Comparison of ENCODE assay signal across 8 cellular contexts in genomic region chr17:36545093-36545464, GRCh38. TPM values are rescaled to one million over a fixed set of nuclear protein-coding genes. Genes with fewer than 3 reads are reported as not detected.
A peak's percentile ranks its signal among the peaks of the same experiment; 100 is the strongest.
DNase-seq lines count a peak whose midpoint lies in the region; ATAC-seq and TF ChIP-seq lines count a peak whose summit lies in the region.

No MANE protein-coding gene starts in this region.

- no peak for ATAC-seq in activated CD4-positive, alpha-beta T cell treated with anti-CD3 and anti-CD28 coated beads for 36 hours
- ATAC-seq in HG03460 (IDR thresholded peaks at IDR 0.05; ENCODE audit: unreplicated experiment) (peak; percentile 44), left lobe of liver (peak; percentile 67), GM21526 (IDR thresholded peaks at IDR 0.05; ENCODE audit: low FRiP score, unreplicated experiment) (no peak)

- H3K4me3 ChIP-seq in transverse colon = peak overlapping the region; percentile 82 to 93 (median 88)

- POLR2A ChIA-PET in activated CD4-positive, alpha-beta T cell treated with anti-CD3 and anti-CD28 coated beads for 36 hours (lab: Charles Lee) = interaction anchor here (0.8 to 3.4 kb wide), 2 partner anchors 10 to 44 kb away, joined by 3 to 35 read pairs; partner anchors contain the start of genes MYO19 and PIGW

- peak; percentile 60 for TF ChIP-seq POLR2A in transverse colon (IDR thresholded peaks at IDR 0.05)

- H3K27me3 Mint-ChIP-seq in activated CD4-positive, alpha-beta T cell treated with anti-CD3 and anti-CD28 coated beads for 36 hours = no peaks in the 10 kb centered on the region

- in situ Hi-C loops in transverse colon (cut with MboI; ENCODE audit: low pct_ligation_motif_present in 1 of 4, low pct_unique_long_range_greater_than_20kb in 1 of 4, low sequenced_read_pairs in 3 of 4) = no loop called here

- H3K9me3 Mint-ChIP-seq in activated CD4-positive, alpha-beta T cell treated with anti-CD3 and anti-CD28 coated beads for 36 hours (ENCODE audit: low read depth) = no peaks in the 10 kb centered on the region

- H3K27ac ChIP-seq in transverse colon = peak overlapping the region; percentile 98 to 100 (median 98)

- H3K4me3 Mint-ChIP-seq in activated CD4-positive, alpha-beta T cell treated with anti-CD3 and anti-CD28 coated beads for 36 hours = peak overlapping the region; percentile 96

- peak overlapping the region; percentile 91 for H3K27ac Mint-ChIP-seq in activated CD4-positive, alpha-beta T cell treated with anti-CD3 and anti-CD28 coated beads for 36 hours

- WGBS in transverse colon (ENCODE audit: low coverage in 1 of 2), 2 donors = 0% methylated on average over 14 of the region's 36 CpGs; no CpG with 5 or more reads in 1 of the 2 donors

- intact Hi-C loops in activated CD4-positive, alpha-beta T cell treated with anti-CD3 and anti-CD28 coated beads for 36 hours (cut with DNase I, micrococcal nuclease) = loop anchor here (1.0 to 10.0 kb wide), 11 partner anchors 20 to 1170 kb away; partner anchors contain the start of genes DHRS11 (in 2 of the 2), AATF (in 1 of the 2), ACACA (in 1 of the 2) and AP2B1 (in 1 of the 2)
- intact Hi-C loops in transverse colon (cut with DNase I; ENCODE audit: low total_unique reads) = no loop called here

- H3K36me3 ChIP-seq in transverse colon = no peaks in the 10 kb centered on the region

- no peak for DNase-seq in activated CD4-positive, alpha-beta T cell treated with anti-CD3 and anti-CD28 coated beads for 36 hours
- no peak for DNase-seq in activated CD4-positive, alpha-beta T cell treated with anti-CD3 and anti-CD28 coated beads, Interleukin-2, amount 50 U/mL, for 48 hours
- DNase-seq in anterior cingulate cortex (lab: John Stamatoyannopoulos, UW) = peak in 33 of 58 donors; percentile 75 to 94 (median 87)
- peak; percentile 96 for DNase-seq in left lobe of liver (ENCODE audit: low spot score)
- no peak for DNase-seq in transverse colon
- no peak for DNase-seq in amniotic stem cell (lab: John Stamatoyannopoulos, UW)

- no peak for TF ChIP-seq CTCF in transverse colon (IDR thresholded peaks at IDR 0.05)

- H3K9me3 ChIP-seq in transverse colon = no peaks in the 10 kb centered on the region

- H3K27me3 ChIP-seq in transverse colon = no peaks in the 10 kb centered on the region

- H3K4me1 ChIP-seq in transverse colon = peaks cover 30 to 51% (median 38%) of the 10 kb centered on the region in 4 donors

- peaks cover 30% of the 10 kb centered on the region for H3K36me3 Mint-ChIP-seq in activated CD4-positive, alpha-beta T cell treated with anti-CD3 and anti-CD28 coated beads for 36 hours (ENCODE audit: low read depth)

- CTCF ChIA-PET in activated CD4-positive, alpha-beta T cell treated with anti-CD3 and anti-CD28 coated beads for 36 hours (lab: Charles Lee) = interaction anchor here (0.8 to 3.0 kb wide), 4 partner anchors 11 to 57 kb away, joined by 3 to 15 read pairs (median 8); partner anchors contain the start of genes MRM1, MYO19 and PIGW

- no peak for TF ChIP-seq EP300 in transverse colon (IDR thresholded peaks at IDR 0.05; ENCODE audit: low read depth)

- H3K4me1 Mint-ChIP-seq in activated CD4-positive, alpha-beta T cell treated with anti-CD3 and anti-CD28 coated beads for 36 hours = peaks cover 30% of the 10 kb centered on the region

RNA-seq across cellular contexts. Expression of gene GGNBP2, which starts 0.4 kb away (rescaled TPM):
- total RNA-seq in activated CD4-positive, alpha-beta T cell treated with anti-CD3 and anti-CD28 coated beads for 36 hours = 10 to 100 TPM; 75.2 to 81.4 TPM
- total RNA-seq in left lobe of liver = 30.1 TPM
- total RNA-seq in transverse colon = 100 to 1,000 TPM in 2 of 4 donors, 10 to 100 TPM in 2; 48.6 to 128 (median 91.6) TPM

RNA-seq across cellular contexts. Expression of gene PIGW, which starts 10.3 kb away (rescaled TPM):
- 10 to 100 TPM; 11.8 to 13.4 TPM for total RNA-seq in activated CD4-positive, alpha-beta T cell treated with anti-CD3 and anti-CD28 coated beads for 36 hours
- 3.3 TPM for total RNA-seq in left lobe of liver
- 1 to 10 TPM in 3 of 4 donors, not detected in 1; 2.6 to 4.6 (median 4.4) TPM for total RNA-seq in transverse colon

RNA-seq across cellular contexts. Expression of gene MYO19, which starts 10.4 kb away (rescaled TPM):
- total RNA-seq in activated CD4-positive, alpha-beta T cell treated with anti-CD3 and anti-CD28 coated beads for 36 hours = 100 to 1,000 TPM; 110 to 127 TPM
- total RNA-seq in left lobe of liver = 22.2 TPM
- 100 to 1,000 TPM in 3 of 4 donors, 10 to 100 TPM in 1; 94.2 to 230 (median 159) TPM for total RNA-seq in transverse colon

RNA-seq across cellular contexts. Expression of gene DHRS11, which starts 46.6 kb away (rescaled TPM):
- 10 to 100 TPM in 1 of 2 experiments, 1 to 10 TPM in 1; 9.2 to 10.2 TPM for total RNA-seq in activated CD4-positive, alpha-beta T cell treated with anti-CD3 and anti-CD28 coated beads for 36 hours
- 11.3 TPM for total RNA-seq in left lobe of liver
- total RNA-seq in transverse colon = 100 to 1,000 TPM in 3 of 4 donors, 10 to 100 TPM in 1; 93.1 to 307 (median 214) TPM

RNA-seq across cellular contexts. Expression of gene MRM1, which starts 56.3 kb away (rescaled TPM):
- total RNA-seq in activated CD4-positive, alpha-beta T cell treated with anti-CD3 and anti-CD28 coated beads for 36 hours = 10 to 100 TPM; 14.3 to 16.4 TPM
- total RNA-seq in left lobe of liver (6.4 TPM), transverse colon (10 to 100 TPM in 3 of 4 donors, 1 to 10 TPM in 1; 9.5 to 20.9 (median 11.5) TPM)

Comparison
In these comparisons a context has a peak if more than half of its experiments do, and no peak if none do; other contexts are left out.
1. ATAC-seq: peak in HG03460 (single experiment) and left lobe of liver (single experiment); none in activated CD4-positive, alpha-beta T cell treated with anti-CD3 and anti-CD28 coated beads for 36 hours (single experiment) and GM21526 (single experiment).
2. DNase-seq: peak in anterior cingulate cortex (33 of 58) and left lobe of liver (single experiment); none in activated CD4-positive, alpha-beta T cell treated with anti-CD3 and anti-CD28 coated beads for 36 hours (single experiment), activated CD4-positive, alpha-beta T cell treated with anti-CD3 and anti-CD28 coated beads, Interleukin-2, amount 50 U/mL, for 48 hours (0 of 2), transverse colon (single experiment) and amniotic stem cell (single experiment).